ENCODE assay signal across 1 cellular context in genomic region chr4:109945056-109945455, GRCh38.
TF ChIP-seq lines count a peak whose summit lies in the region.

No MANE protein-coding gene starts in this region.

TF ChIP-seq in K562, 482 proteins besides CTCF, POLR2A, EP300 and RAD21 (continued from another document):
- TF ChIP-seq, protein P1, sequence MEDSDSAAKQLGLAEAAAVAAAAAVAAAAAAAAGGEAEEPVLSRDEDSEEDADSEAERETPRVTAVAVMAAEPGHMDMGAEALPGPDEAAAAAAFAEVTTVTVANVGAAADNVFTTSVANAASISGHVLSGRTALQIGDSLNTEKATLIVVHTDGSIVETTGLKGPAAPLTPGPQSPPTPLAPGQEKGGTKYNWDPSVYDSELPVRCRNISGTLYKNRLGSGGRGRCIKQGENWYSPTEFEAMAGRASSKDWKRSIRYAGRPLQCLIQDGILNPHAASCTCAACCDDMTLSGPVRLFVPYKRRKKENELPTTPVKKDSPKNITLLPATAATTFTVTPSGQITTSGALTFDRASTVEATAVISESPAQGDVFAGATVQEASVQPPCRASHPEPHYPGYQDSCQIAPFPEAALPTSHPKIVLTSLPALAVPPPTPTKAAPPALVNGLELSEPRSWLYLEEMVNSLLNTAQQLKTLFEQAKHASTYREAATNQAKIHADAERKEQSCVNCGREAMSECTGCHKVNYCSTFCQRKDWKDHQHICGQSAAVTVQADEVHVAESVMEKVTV (CRISPR knock-in tag; IDR thresholded peaks at IDR 0.05) = no peak
- no peak for TF ChIP-seq ESRRB (CRISPR knock-in tag; IDR thresholded peaks at IDR 0.05; ENCODE audit: borderline replicate concordance)
- TF ChIP-seq CEBPG (CRISPR knock-in tag; IDR thresholded peaks at IDR 0.05) = no peak
- TF ChIP-seq CEBPG (tag; conservative IDR thresholded peaks at IDR 0.05 in 1 of 2, IDR thresholded peaks at IDR 0.05 in 1 of 2) = peak; percentile 15 to 58; a peak in 2 of 4 replicates
- TF ChIP-seq MYC (IDR thresholded peaks at IDR 0.05; ENCODE audit: low read depth, low read length) = no peak
- no peak for TF ChIP-seq MYC (CRISPR knock-in tag; IDR thresholded peaks at IDR 0.05; ENCODE audit: borderline replicate concordance, low read depth)
- TF ChIP-seq NRF1 (conservative IDR thresholded peaks at IDR 0.05 in 1 of 2, IDR thresholded peaks at IDR 0.05 in 1 of 2) = peak; percentile 68 to 72
- no peak for TF ChIP-seq NR2C1 (IDR thresholded peaks at IDR 0.05)
- peak; percentile 37; the same call in 1 of the 2 replicates for TF ChIP-seq NR2C1 (tag; IDR thresholded peaks at IDR 0.05)
- TF ChIP-seq USF2 (CRISPR knock-in tag; IDR thresholded peaks at IDR 0.05) = no peak
- TF ChIP-seq MECOM (CRISPR knock-in tag; IDR thresholded peaks at IDR 0.05) = 0 out of 2 replicates have a peak, but pooled peaks have one; percentile 51
- TF ChIP-seq, protein P2, sequence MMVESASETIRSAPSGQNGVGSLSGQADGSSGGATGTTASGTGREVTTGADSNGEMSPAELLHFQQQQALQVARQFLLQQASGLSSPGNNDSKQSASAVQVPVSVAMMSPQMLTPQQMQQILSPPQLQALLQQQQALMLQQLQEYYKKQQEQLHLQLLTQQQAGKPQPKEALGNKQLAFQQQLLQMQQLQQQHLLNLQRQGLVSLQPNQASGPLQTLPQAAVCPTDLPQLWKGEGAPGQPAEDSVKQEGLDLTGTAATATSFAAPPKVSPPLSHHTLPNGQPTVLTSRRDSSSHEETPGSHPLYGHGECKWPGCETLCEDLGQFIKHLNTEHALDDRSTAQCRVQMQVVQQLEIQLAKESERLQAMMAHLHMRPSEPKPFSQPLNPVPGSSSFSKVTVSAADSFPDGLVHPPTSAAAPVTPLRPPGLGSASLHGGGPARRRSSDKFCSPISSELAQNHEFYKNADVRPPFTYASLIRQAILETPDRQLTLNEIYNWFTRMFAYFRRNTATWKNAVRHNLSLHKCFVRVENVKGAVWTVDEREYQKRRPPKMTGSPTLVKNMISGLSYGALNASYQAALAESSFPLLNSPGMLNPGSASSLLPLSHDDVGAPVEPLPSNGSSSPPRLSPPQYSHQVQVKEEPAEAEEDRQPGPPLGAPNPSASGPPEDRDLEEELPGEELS (CRISPR knock-in tag; IDR thresholded peaks at IDR 0.05; ENCODE audit: borderline replicate concordance) = no peak
- TF ChIP-seq, protein P3, sequence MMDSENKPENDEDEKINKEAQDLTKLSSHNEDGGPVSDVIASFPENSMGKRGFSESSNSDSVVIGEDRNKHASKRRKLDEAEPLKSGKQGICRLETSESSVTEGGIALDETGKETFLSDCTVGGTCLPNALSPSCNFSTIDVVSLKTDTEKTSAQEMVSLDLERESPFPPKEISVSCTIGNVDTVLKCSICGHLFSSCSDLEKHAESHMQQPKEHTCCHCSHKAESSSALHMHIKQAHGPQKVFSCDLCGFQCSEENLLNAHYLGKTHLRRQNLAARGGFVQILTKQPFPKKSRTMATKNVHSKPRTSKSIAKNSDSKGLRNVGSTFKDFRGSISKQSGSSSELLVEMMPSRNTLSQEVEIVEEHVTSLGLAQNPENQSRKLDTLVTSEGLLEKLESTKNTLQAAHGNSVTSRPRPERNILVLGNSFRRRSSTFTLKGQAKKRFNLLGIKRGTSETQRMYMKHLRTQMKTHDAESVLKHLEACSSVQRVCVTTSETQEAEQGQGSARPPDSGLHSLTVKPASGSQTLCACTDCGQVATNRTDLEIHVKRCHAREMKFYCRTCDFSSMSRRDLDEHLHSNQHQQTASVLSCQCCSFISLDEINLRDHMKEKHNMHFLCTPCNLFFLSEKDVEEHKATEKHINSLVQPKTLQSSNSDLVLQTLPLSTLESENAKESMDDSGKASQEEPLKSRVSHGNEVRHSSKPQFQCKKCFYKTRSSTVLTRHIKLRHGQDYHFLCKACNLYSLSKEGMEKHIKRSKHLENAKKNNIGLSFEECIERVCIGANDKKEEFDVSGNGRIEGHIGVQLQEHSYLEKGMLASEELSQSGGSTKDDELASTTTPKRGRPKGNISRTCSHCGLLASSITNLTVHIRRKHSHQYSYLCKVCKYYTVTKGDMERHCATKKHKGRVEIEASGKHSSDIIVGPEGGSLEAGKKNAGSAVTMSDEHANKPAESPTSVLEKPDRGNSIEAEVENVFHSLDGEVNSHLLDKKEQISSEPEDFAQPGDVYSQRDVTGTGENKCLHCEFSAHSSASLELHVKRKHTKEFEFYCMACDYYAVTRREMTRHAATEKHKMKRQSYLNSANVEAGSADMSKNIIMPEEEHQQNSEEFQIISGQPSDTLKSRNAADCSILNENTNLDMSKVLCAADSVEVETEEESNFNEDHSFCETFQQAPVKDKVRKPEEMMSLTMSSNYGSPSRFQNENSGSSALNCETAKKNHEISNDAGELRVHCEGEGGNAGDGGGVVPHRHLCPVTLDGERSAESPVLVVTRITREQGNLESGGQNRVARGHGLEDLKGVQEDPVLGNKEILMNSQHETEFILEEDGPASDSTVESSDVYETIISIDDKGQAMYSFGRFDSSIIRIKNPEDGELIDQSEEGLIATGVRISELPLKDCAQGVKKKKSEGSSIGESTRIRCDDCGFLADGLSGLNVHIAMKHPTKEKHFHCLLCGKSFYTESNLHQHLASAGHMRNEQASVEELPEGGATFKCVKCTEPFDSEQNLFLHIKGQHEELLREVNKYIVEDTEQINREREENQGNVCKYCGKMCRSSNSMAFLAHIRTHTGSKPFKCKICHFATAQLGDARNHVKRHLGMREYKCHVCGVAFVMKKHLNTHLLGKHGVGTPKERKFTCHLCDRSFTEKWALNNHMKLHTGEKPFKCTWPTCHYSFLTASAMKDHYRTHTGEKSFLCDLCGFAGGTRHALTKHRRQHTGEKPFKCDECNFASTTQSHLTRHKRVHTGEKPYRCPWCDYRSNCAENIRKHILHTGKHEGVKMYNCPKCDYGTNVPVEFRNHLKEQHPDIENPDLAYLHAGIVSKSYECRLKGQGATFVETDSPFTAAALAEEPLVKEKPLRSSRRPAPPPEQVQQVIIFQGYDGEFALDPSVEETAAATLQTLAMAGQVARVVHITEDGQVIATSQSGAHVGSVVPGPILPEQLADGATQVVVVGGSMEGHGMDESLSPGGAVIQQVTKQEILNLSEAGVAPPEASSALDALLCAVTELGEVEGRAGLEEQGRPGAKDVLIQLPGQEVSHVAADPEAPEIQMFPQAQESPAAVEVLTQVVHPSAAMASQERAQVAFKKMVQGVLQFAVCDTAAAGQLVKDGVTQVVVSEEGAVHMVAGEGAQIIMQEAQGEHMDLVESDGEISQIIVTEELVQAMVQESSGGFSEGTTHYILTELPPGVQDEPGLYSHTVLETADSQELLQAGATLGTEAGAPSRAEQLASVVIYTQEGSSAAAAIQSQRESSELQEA (IDR thresholded peaks at IDR 0.05; ENCODE audit: low read depth) = no peak
- TF ChIP-seq ZFX (CRISPR knock-in tag; IDR thresholded peaks at IDR 0.05) = no peak
- no peak for TF ChIP-seq MCM3 (IDR thresholded peaks at IDR 0.05)
TF ChIP-seq in K562: peak in this region for 11.
